10 cellular contexts compared by ENCODE assay signal in genomic region chr3:125110016-125110875, GRCh38. TPM values are rescaled to one million over a fixed set of nuclear protein-coding genes. Genes with fewer than 3 reads are reported as not detected.
DNase-seq lines count a peak whose midpoint lies in the region; ATAC-seq and TF ChIP-seq lines count a peak whose summit lies in the region.
"Had no signal": no experiment of that assay in that cellular context is flagged by ENCODE, and none has a peak within 500 bp of the region (broad histone marks: within the 10 kb centered on the region; RNA-seq: fewer than 3 reads in every experiment).

No MANE protein-coding gene starts in this region.

- intact Hi-C loops in vagina (cut with DNase I) = no loop called here

- TF ChIP-seq CTCF in HFF-Myc (IDR thresholded peaks at IDR 0.05; ENCODE audit: low read depth, low read length, missing control alignments) = no peak
- no peak for TF ChIP-seq CTCF in WI38 (IDR thresholded peaks at IDR 0.05; ENCODE audit: low read depth, low read length)
- TF ChIP-seq CTCF in foreskin keratinocyte (conservative IDR thresholded peaks at IDR 0.05) = no peak
- TF ChIP-seq CTCF in vagina (IDR thresholded peaks at IDR 0.05) = no peak

- no peaks in the 10 kb centered on the region for H3K9me3 ChIP-seq in vagina
- H3K9me3 ChIP-seq: right lobe of liver had no signal

- DNase-seq in AG08395 (ENCODE audit: low spot score) = peak; percentile 85
- peak; percentile 89 for DNase-seq in HFF-Myc (ENCODE audit: extremely low read depth, low read depth)
- peak; percentile 64 to 80 for DNase-seq in foreskin keratinocyte
- no peak for DNase-seq in Ammon's horn (ENCODE audit: low spot score)
- DNase-seq in DMS 273 treated with DMSO at 0.1 percent for 48 hours (lab: John Stamatoyannopoulos, UW) = no peak
- DNase-seq in activated gamma-delta T cell treated with Interleukin-2 at 50 U/mL for 16 hours = no peak
- DNase-seq in vagina (ENCODE audit: extremely low spot score in 2 of 2) = no peak
- DNase-seq: NCI-H2107, right lobe of liver had no signal

- ATAC-seq in foreskin keratinocyte = peak; percentile 74
- ATAC-seq: right lobe of liver had no signal

- H3K4me3 ChIP-seq in HFF-Myc (replicated peaks; ENCODE audit: low read depth, low read length) (no peak overlapping the region), WI38 (ENCODE audit: low read depth, low read length) (peak overlapping the region; percentile 51), vagina (no peak overlapping the region)
- H3K4me3 ChIP-seq: right lobe of liver had no signal

- peaks cover 31% of the 10 kb centered on the region for H3K4me1 ChIP-seq in foreskin keratinocyte
- H3K4me1 ChIP-seq in vagina = peaks cover 43% of the 10 kb centered on the region
- H3K4me1 ChIP-seq: right lobe of liver had no signal

- H3K36me3 ChIP-seq in vagina = no peaks in the 10 kb centered on the region
- H3K36me3 ChIP-seq: right lobe of liver had no signal

- H3K27me3 ChIP-seq in foreskin keratinocyte (no peaks in the 10 kb centered on the region), vagina (no peaks in the 10 kb centered on the region)
- H3K27me3 ChIP-seq: right lobe of liver had no signal

- H3K27ac ChIP-seq in foreskin keratinocyte = no peak overlapping the region
- H3K27ac ChIP-seq in vagina = no peak overlapping the region
- H3K27ac ChIP-seq: right lobe of liver had no signal

- no peak for TF ChIP-seq POLR2A in vagina (IDR thresholded peaks at IDR 0.05)

RNA-seq across cellular contexts. Expression of gene HEG1, which starts 54.4 kb away (rescaled TPM):
- total RNA-seq in foreskin keratinocyte (15.7 and 19.6 TPM in 2 replicates), vagina (47.1 TPM)
- polyA plus RNA-seq in foreskin keratinocyte = 2.2 and 3.3 TPM in 2 replicates

Comparison
In these comparisons a context has a peak if more than half of its experiments do, and no peak if none do; other contexts are left out.
1. DNase-seq: peak in AG08395 (single experiment), HFF-Myc (single experiment) and foreskin keratinocyte (2 of 2); none in Ammon's horn (single experiment), DMS 273 treated with DMSO at 0.1 percent for 48 hours (single experiment), activated gamma-delta T cell treated with Interleukin-2 at 50 U/mL for 16 hours (single experiment) and vagina (0 of 2).